In genomic region chr16:25872369-25873070, GRCh38 we compare ENCODE assay signal across 36 cellular contexts.
"Had no signal": no experiment of that assay in that cellular context is flagged by ENCODE, and none has a peak within 500 bp of the region (broad histone marks: within the 10 kb centered on the region; RNA-seq: fewer than 3 reads in every experiment).

No MANE protein-coding gene starts in this region.

- H3K36me3 ChIP-seq: adrenal gland, brain microvascular endothelial cell, breast epithelium had no signal

- H3K4me1 Mint-ChIP-seq: activated CD4-positive, alpha-beta T cell treated with anti-CD3 and anti-CD28 coated beads for 36 hours; activated CD4-positive, alpha-beta T cell treated with anti-CD3 and anti-CD28 coated beads, Interleukin-2, amount 10 ng/mL, durations not matched to agents 7 days and 5 days; activated naive CD8-positive, alpha-beta T cell treated with anti-CD3 and anti-CD28 coated beads for 36 hours; activated T-helper 17 cell treated with anti-CD3 and anti-CD28 coated beads, Interleukin-2, amount 50 U/mL, for 72 hours had no signal

- H3K36me3 Mint-ChIP-seq: activated CD4-positive, alpha-beta memory T cell treated with anti-CD3 and anti-CD28 coated beads for 36 hours; activated naive CD4-positive, alpha-beta T cell treated with anti-CD3 and anti-CD28 coated beads, Interleukin-2, amount 50 U/mL, for 72 hours; activated naive CD8-positive, alpha-beta T cell treated with anti-CD3 and anti-CD28 coated beads for 36 hours; WTC11 had no signal

- H3K27ac Mint-ChIP-seq: activated CD4-positive, alpha-beta memory T cell treated with anti-CD3 and anti-CD28 coated beads for 36 hours; activated CD4-positive, alpha-beta T cell treated with anti-CD3 and anti-CD28 coated beads for 36 hours; activated CD4-positive, alpha-beta T cell treated with anti-CD3 and anti-CD28 coated beads, Interleukin-2, amount 10 ng/mL, durations not matched to agents 7 days and 5 days; activated CD8-positive, alpha-beta T cell treated with anti-CD3 and anti-CD28 coated beads for 36 hours; activated naive CD4-positive, alpha-beta T cell treated with anti-CD3 and anti-CD28 coated beads for 36 hours; activated naive CD4-positive, alpha-beta T cell treated with anti-CD3 and anti-CD28 coated beads, Interleukin-2, amount 50 U/mL, for 72 hours; activated naive CD8-positive, alpha-beta T cell treated with anti-CD3 and anti-CD28 coated beads for 36 hours; activated T-cell treated with anti-CD3 and anti-CD28 coated beads, Interleukin-2, amount 50 U/mL, for 72 hours; activated T-helper 1 cell treated with anti-CD3 and anti-CD28 coated beads, Interleukin-12 subunit alpha, Interleukin-12 subunit beta, Interleukin-2, Interleukin-4 antibody, amounts not matched to agents 30 ng/mL and 10 ng/mL and 1 ng/mL, durations not matched to agents 14 hours and 24 hours and 36 hours; activated T-helper 17 cell treated with anti-CD3 and anti-CD28 coated beads, Interleukin-2, amount 50 U/mL, for 72 hours; T-helper 1 cell treated with Interleukin-12 subunit alpha and Interleukin-12 subunit beta and Interleukin-4 antibody, amounts not matched to agents 30 μg/mL and 1 μg/mL, for 36 hours; T-helper 2 cell treated with Interferon-gamma antibody and Interleukin-4, amounts not matched to agents 5 μg/mL and 100 μg/mL, for 36 hours; WTC11 had no signal

- FAIRE-seq: astrocyte, TTC549 had no signal

- H3K4me3 ChIP-seq: adrenal gland, body of pancreas, breast epithelium had no signal

- H3K4me1 ChIP-seq: adrenal gland, body of pancreas, breast epithelium had no signal

- H3K27me3 Mint-ChIP-seq: activated CD4-positive, alpha-beta T cell treated with anti-CD3 and anti-CD28 coated beads, Interleukin-2, amount 10 ng/mL, durations not matched to agents 7 days and 5 days had no signal

- H3K9me3 ChIP-seq: adrenal gland, body of pancreas, breast epithelium had no signal

- DNase-seq: activated CD4-positive, alpha-beta memory T cell treated with anti-CD3 and anti-CD28 coated beads for 36 hours; activated CD4-positive, alpha-beta T cell treated with anti-CD3 and anti-CD28 coated beads for 1 hour; activated CD4-positive, alpha-beta T cell treated with anti-CD3 and anti-CD28 coated beads for 36 hours; activated CD4-positive, alpha-beta T cell treated with anti-CD3 and anti-CD28 coated beads for 48 hours; activated CD4-positive, alpha-beta T cell treated with anti-CD3 and anti-CD28 coated beads, Interleukin-2, amount 10 ng/mL, durations not matched to agents 7 days and 5 days; activated CD4-positive, CD25-positive, alpha-beta regulatory T cell; activated CD8-positive, alpha-beta memory T cell treated with anti-CD3 and anti-CD28 coated beads, Interleukin-2, amount 50 U/mL, for 4 hours; activated CD8-positive, alpha-beta T cell treated with anti-CD3 and anti-CD28 coated beads for 36 hours; activated effector memory CD4-positive, alpha-beta T cell treated with anti-CD3 and anti-CD28 coated beads, Interleukin-2, amount 50 U/mL, for 16 hours; activated gamma-delta T cell treated with Interleukin-2 at 50 U/mL for 16 hours; activated naive CD4-positive, alpha-beta T cell; activated naive CD4-positive, alpha-beta T cell treated with anti-CD3 and anti-CD28 coated beads for 36 hours; activated naive CD4-positive, alpha-beta T cell treated with anti-CD3 and anti-CD28 coated beads, Interleukin-2, amount 50 U/mL, for 16 hours; activated naive CD8-positive, alpha-beta T cell treated with anti-CD3 and anti-CD28 coated beads for 36 hours; activated T-cell treated with anti-CD3 and anti-CD28 coated beads for 4 hours; activated T-cell treated with anti-CD3 and anti-CD28 coated beads, Interleukin-2, amount 50 U/mL, for 1 hour; activated T-cell treated with anti-CD3 and anti-CD28 coated beads, Interleukin-2, amount 50 U/mL, for 4 hours; activated T-cell treated with anti-CD3 and anti-CD28 coated beads, Interleukin-2, amount 50 U/mL, for 72 hours; adrenal gland; amniotic stem cell; aorta; body of pancreas; brain microvascular endothelial cell; central memory CD4-positive, alpha-beta T cell; T-helper 2 cell; T-helper 9 cell had no signal

- H3K27me3 ChIP-seq: adrenal gland, body of pancreas, brain microvascular endothelial cell, breast epithelium had no signal

- H3K27ac ChIP-seq: adrenal gland, body of pancreas, brain microvascular endothelial cell, breast epithelium, VCaP had no signal

- H3K4me3 Mint-ChIP-seq: activated CD4-positive, alpha-beta memory T cell treated with anti-CD3 and anti-CD28 coated beads for 36 hours; activated CD4-positive, alpha-beta T cell treated with anti-CD3 and anti-CD28 coated beads for 36 hours; activated CD4-positive, alpha-beta T cell treated with anti-CD3 and anti-CD28 coated beads, Interleukin-2, amount 10 ng/mL, durations not matched to agents 7 days and 5 days; activated CD8-positive, alpha-beta T cell treated with anti-CD3 and anti-CD28 coated beads for 36 hours; activated naive CD4-positive, alpha-beta T cell treated with anti-CD3 and anti-CD28 coated beads for 36 hours; activated naive CD8-positive, alpha-beta T cell treated with anti-CD3 and anti-CD28 coated beads for 36 hours; activated T-cell treated with anti-CD3 and anti-CD28 coated beads, Interleukin-2, amount 50 U/mL, for 4 hours; activated T-cell treated with anti-CD3 and anti-CD28 coated beads, Interleukin-2, amount 50 U/mL, for 72 hours; activated T-helper 1 cell treated with anti-CD3 and anti-CD28 coated beads, Interleukin-12 subunit alpha, Interleukin-12 subunit beta, Interleukin-2, Interleukin-4 antibody, amounts not matched to agents 30 ng/mL and 10 ng/mL and 1 ng/mL, durations not matched to agents 14 hours and 24 hours and 36 hours; activated T-helper 17 cell treated with anti-CD3 and anti-CD28 coated beads, Interleukin-2, amount 50 U/mL, for 72 hours; T-helper 1 cell treated with Interleukin-12 subunit alpha and Interleukin-12 subunit beta and Interleukin-4 antibody, amounts not matched to agents 30 μg/mL and 1 μg/mL, for 36 hours; T-helper 2 cell treated with Interferon-gamma antibody and Interleukin-4, amounts not matched to agents 5 μg/mL and 100 μg/mL, for 36 hours; WTC11 had no signal

- H3K9me3 Mint-ChIP-seq: activated CD4-positive, alpha-beta memory T cell treated with anti-CD3 and anti-CD28 coated beads for 36 hours; activated CD8-positive, alpha-beta T cell treated with anti-CD3 and anti-CD28 coated beads for 36 hours; activated naive CD4-positive, alpha-beta T cell treated with anti-CD3 and anti-CD28 coated beads for 36 hours; activated naive CD8-positive, alpha-beta T cell treated with anti-CD3 and anti-CD28 coated beads for 36 hours; activated T-helper 1 cell treated with anti-CD3 and anti-CD28 coated beads, Interleukin-12 subunit alpha, Interleukin-12 subunit beta, Interleukin-2, Interleukin-4 antibody, amounts not matched to agents 30 ng/mL and 10 ng/mL and 1 ng/mL, durations not matched to agents 14 hours and 24 hours and 36 hours had no signal
